Comparison of ENCODE assay signal across 9 cellular contexts in the genomic region with DNA sequence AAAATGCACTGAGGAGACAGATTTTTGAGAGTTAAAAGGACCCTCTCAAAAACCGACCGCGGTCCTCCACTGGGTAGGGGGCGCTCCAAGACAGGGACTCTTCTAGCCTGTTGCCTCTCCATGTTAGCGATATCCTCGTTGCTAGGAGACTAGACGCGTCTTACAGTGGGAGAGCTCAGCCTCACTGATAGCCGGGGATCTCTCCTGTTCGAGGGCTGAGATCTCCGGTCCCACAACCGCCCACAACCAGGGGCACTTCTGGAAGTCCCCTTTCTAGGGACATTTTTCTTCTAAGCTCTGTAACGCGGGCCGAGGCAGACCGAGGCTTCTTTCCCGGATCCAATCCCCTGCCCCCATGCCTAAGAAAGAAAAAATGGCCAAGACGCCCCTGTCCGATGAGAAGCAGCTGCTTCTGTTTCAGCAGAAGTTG. TPM values are rescaled to one million over a fixed set of nuclear protein-coding genes. Genes with fewer than 3 reads are reported as not detected.
DNase-seq lines count a peak whose midpoint lies in the region; FAIRE-seq and TF ChIP-seq lines count a peak whose summit lies in the region.
"Had no signal": no experiment of that assay in that cellular context is flagged by ENCODE, and none has a peak within 500 bp of the region (broad histone marks: within the 10 kb centered on the region; RNA-seq: fewer than 3 reads in every experiment).

No MANE protein-coding gene starts in this region.

- peak overlapping the region in 2 of 5 experiments; percentile 51 to 56 for H3K27ac Mint-ChIP-seq in brain

- DNase-seq in DMS153 (lab: John Stamatoyannopoulos, UW) (peak; percentile 81), HAP-1 (ENCODE audit: low spot score in 2 of 2) (peak; percentile 86 to 94), NCI-H1436 (lab: John Stamatoyannopoulos, UW) (peak; percentile 85), UCSD-AML1 (lab: John Stamatoyannopoulos, UW; ENCODE audit: unreplicated experiment) (peak; percentile 68), iPS-NIHi11 (ENCODE audit: low spot score) (peak; percentile 91), small intestine (peak; percentile 84), T1000 (lab: John Stamatoyannopoulos, UW) (no peak)

- WGBS in small intestine, 3 donors: 1 to 6% (median 3%) methylated on average over 19 of the region's 19 CpGs

- no peaks in the 10 kb centered on the region for H3K36me3 ChIP-seq in HAP-1 (replicated peaks)
- H3K36me3 ChIP-seq in small intestine (ENCODE audit: control insufficient read depth in 2 of 2, insufficient read depth in 2 of 2, low read length in 2 of 2): no peaks in the 10 kb centered on the region

- H3K4me3 Mint-ChIP-seq in brain: peak overlapping the region; percentile 84 to 93 (median 88)

- H3K36me3 Mint-ChIP-seq in brain: no peaks in the 10 kb centered on the region

- peak; percentile 66 to 83 for TF ChIP-seq CTCF in brain (conservative IDR thresholded peaks at IDR 0.05)

- H3K27ac ChIP-seq in small intestine (ENCODE audit: low read depth in 1 of 2, low read length in 1 of 2): no peak overlapping the region

- H3K9me3 ChIP-seq in HAP-1 (no peaks in the 10 kb centered on the region), small intestine (ENCODE audit: control insufficient read depth, low read depth) (no peaks in the 10 kb centered on the region)

- H3K27me3 ChIP-seq in HAP-1 (ENCODE audit: low read depth) (no peaks in the 10 kb centered on the region; the same call in 1 of the 2 replicates), small intestine (ENCODE audit: control insufficient read depth in 2 of 2, insufficient read depth in 2 of 2, low read length in 2 of 2) (no peaks in the 10 kb centered on the region)

- H3K4me1 ChIP-seq in HAP-1 (peaks cover 2% of the 10 kb centered on the region; the same call in 1 of the 2 replicates), small intestine (ENCODE audit: control insufficient read depth in 2 of 2, insufficient read depth in 1 of 2, low read depth in 1 of 2, low read length in 1 of 2) (no peaks in the 10 kb centered on the region)

- H3K9me3 Mint-ChIP-seq in brain: no peaks in the 10 kb centered on the region

- H3K4me3 ChIP-seq in HAP-1 (peak overlapping the region; percentile 20), small intestine (ENCODE audit: low read depth in 1 of 2, low read length in 2 of 2) (peak overlapping the region in 1 of 2 donors; percentile 26)

- peaks cover 14% of the 10 kb centered on the region for H3K4me1 Mint-ChIP-seq in brain

- FAIRE-seq in small intestine (lab: Jason Lieb, UNC): no peak
- FAIRE-seq: endometrium had no signal

- peaks cover 6% of the 10 kb centered on the region for H3K27me3 Mint-ChIP-seq in brain

- in situ Hi-C loops in HAP-1 (cut with MboI; ENCODE audit: low sequenced_read_pairs): no loop called here

RNA-seq across cellular contexts. Expression of gene FKBP11, which starts 21.3 kb away (rescaled TPM):
- polyA plus RNA-seq in brain (ENCODE audit: insufficient read depth, low read depth, low replicate concordance) (2.8 TPM), small intestine (10 to 100 TPM; 22.4 to 82.7 (median 52.4) TPM)

RNA-seq across cellular contexts. Expression of gene RND1, which starts 38.3 kb away (rescaled TPM):
- 11.6 TPM for polyA plus RNA-seq in brain (ENCODE audit: insufficient read depth, low read depth, low replicate concordance)
- polyA plus RNA-seq in small intestine: 1 to 10 TPM; 3.8 to 6.3 (median 4.9) TPM

RNA-seq across cellular contexts. Expression of gene DDX23, which starts 52.0 kb away (rescaled TPM):
- polyA plus RNA-seq in brain (ENCODE audit: insufficient read depth, low read depth, low replicate concordance): 92.9 TPM
- 10 to 100 TPM; 53.2 to 59.3 (median 55.0) TPM for polyA plus RNA-seq in small intestine

RNA-seq across cellular contexts. Expression of gene ARF3, which starts 53.3 kb away (rescaled TPM):
- polyA plus RNA-seq in brain (ENCODE audit: insufficient read depth, low read depth, low replicate concordance): 201 TPM
- polyA plus RNA-seq in small intestine: 10 to 100 TPM; 37.3 to 96.4 (median 38.4) TPM
